In genomic region chr11:9002920-9003572, GRCh38 we compare ENCODE assay signal across 8 cellular contexts. TPM values are rescaled to one million over a fixed set of nuclear protein-coding genes. Genes with fewer than 3 reads are reported as not detected.
DNase-seq lines count a peak whose midpoint lies in the region; ATAC-seq and TF ChIP-seq lines count a peak whose summit lies in the region.

No MANE protein-coding gene starts in this region.

- H3K4me3 Mint-ChIP-seq in activated naive CD8-positive, alpha-beta T cell treated with anti-CD3 and anti-CD28 coated beads, Interleukin-2, amount 50 U/mL, for 24 hours, result peak overlapping the region; percentile 78
- H3K4me3 Mint-ChIP-seq in memory B cell, result peak overlapping the region; percentile 86

- POLR2A ChIA-PET in A673 (lab: Charles Lee; ENCODE audit: low non-redundant PET), result interaction anchor here (0.7 kb wide), 2 partner anchors 346 to 1567 kb away, joined by 11 to 13 read pairs; no protein-coding TSS in a partner anchor

- TF ChIP-seq CTCF in A673 (conservative IDR thresholded peaks at IDR 0.05; ENCODE audit: low read depth, low read length) (no peak), upper lobe of right lung (IDR thresholded peaks at IDR 0.05) (no peak)

- peak overlapping the region; percentile 26 for H3K4me3 ChIP-seq in A673 (ENCODE audit: low read depth, low read length, poor library complexity, severe bottlenecking)
- H3K4me3 ChIP-seq in H7 (ENCODE audit: insufficient read depth, low read depth, low read length), result peak overlapping the region; percentile 57
- peak overlapping the region; percentile 52 for H3K4me3 ChIP-seq in upper lobe of right lung

- H3K9me3 ChIP-seq in A673 (ENCODE audit: low read depth, low read length, poor library complexity, severe bottlenecking) (no peaks in the 10 kb centered on the region), upper lobe of right lung (no peaks in the 10 kb centered on the region)

- H3K9me3 Mint-ChIP-seq in activated naive CD8-positive, alpha-beta T cell treated with anti-CD3 and anti-CD28 coated beads, Interleukin-2, amount 50 U/mL, for 24 hours, result no peaks in the 10 kb centered on the region
- no peaks in the 10 kb centered on the region for H3K9me3 Mint-ChIP-seq in memory B cell

- no peaks in the 10 kb centered on the region for H3K36me3 ChIP-seq in A673 (ENCODE audit: insufficient read depth, low read length, poor library complexity, severe bottlenecking)
- no peaks in the 10 kb centered on the region for H3K36me3 ChIP-seq in H7 (replicated peaks; ENCODE audit: control insufficient read depth, insufficient read depth, low read length)
- H3K36me3 ChIP-seq in upper lobe of right lung, result no peaks in the 10 kb centered on the region

- H3K27me3 Mint-ChIP-seq in activated naive CD8-positive, alpha-beta T cell treated with anti-CD3 and anti-CD28 coated beads, Interleukin-2, amount 50 U/mL, for 24 hours, result peaks cover 60% of the 10 kb centered on the region
- peaks cover 33% of the 10 kb centered on the region for H3K27me3 Mint-ChIP-seq in memory B cell

- BruUV-seq in A673 (replicated peaks; lab: Mats Ljungman, UMichigan), result no TSS peak

- CTCF ChIA-PET in A673 (lab: Charles Lee), result interaction anchor here (0.6 kb wide), 1 partner anchor 13 kb away, joined by 3 read pairs; no protein-coding TSS in a partner anchor

- no peak for DNase-seq in A673 (ENCODE audit: low spot score)
- peak; percentile 40 for DNase-seq in H7
- DNase-seq in activated naive CD8-positive, alpha-beta T cell treated with anti-CD3 and anti-CD28 coated beads, Interleukin-2, amount 50 U/mL, for 24 hours, result peak; percentile 38
- DNase-seq in memory B cell (ENCODE audit: low spot score in 2 of 2), result no peak
- DNase-seq in upper lobe of right lung, result no peak
- no peak for DNase-seq in UCSD-AML1 (lab: John Stamatoyannopoulos, UW; ENCODE audit: unreplicated experiment)
- no peak for DNase-seq in NCI-H526 treated with DMSO at 0.1 percent for 48 hours (lab: John Stamatoyannopoulos, UW)

- H3K36me3 Mint-ChIP-seq in activated naive CD8-positive, alpha-beta T cell treated with anti-CD3 and anti-CD28 coated beads, Interleukin-2, amount 50 U/mL, for 24 hours (ENCODE audit: low read depth), result no peaks in the 10 kb centered on the region
- H3K36me3 Mint-ChIP-seq in memory B cell, result peaks cover 2% of the 10 kb centered on the region

- ATAC-seq in activated naive CD8-positive, alpha-beta T cell treated with anti-CD3 and anti-CD28 coated beads, Interleukin-2, amount 50 U/mL, for 24 hours, result no peak
- no peak for ATAC-seq in memory B cell (ENCODE audit: low read depth)
- no peak for ATAC-seq in upper lobe of right lung
- no peak for ATAC-seq in GM18517 (IDR thresholded peaks at IDR 0.05; ENCODE audit: unreplicated experiment)

- intact Hi-C loops in A673 (cut with micrococcal nuclease; ENCODE audit: unreplicated experiment), result no loop called here
- intact Hi-C loops in upper lobe of right lung (cut with DNase I), result no loop called here

- H3K4me1 ChIP-seq in A673 (ENCODE audit: insufficient read depth, low read length, poor library complexity, severe bottlenecking) (peaks cover 14% of the 10 kb centered on the region), upper lobe of right lung (peaks cover 19% of the 10 kb centered on the region)

- H3K27ac ChIP-seq in A673 (ENCODE audit: low read depth, low read length, poor library complexity, severe bottlenecking) (no peak overlapping the region), upper lobe of right lung (no peak overlapping the region)

- H3K4me1 Mint-ChIP-seq in activated naive CD8-positive, alpha-beta T cell treated with anti-CD3 and anti-CD28 coated beads, Interleukin-2, amount 50 U/mL, for 24 hours, result peaks cover 28% of the 10 kb centered on the region
- peaks cover 8% of the 10 kb centered on the region for H3K4me1 Mint-ChIP-seq in memory B cell

- peaks cover 42% of the 10 kb centered on the region for H3K27me3 ChIP-seq in A673 (replicated peaks; ENCODE audit: insufficient read depth, low read depth, low read length, poor library complexity)
- H3K27me3 ChIP-seq in H7 (ENCODE audit: control insufficient read depth, insufficient read depth, low read length), result peaks cover 58% of the 10 kb centered on the region
- peaks cover 33% of the 10 kb centered on the region for H3K27me3 ChIP-seq in upper lobe of right lung

- H3K27ac Mint-ChIP-seq in activated naive CD8-positive, alpha-beta T cell treated with anti-CD3 and anti-CD28 coated beads, Interleukin-2, amount 50 U/mL, for 24 hours, result peak overlapping the region; percentile 65
- H3K27ac Mint-ChIP-seq in memory B cell, result no peak overlapping the region

RNA-seq across cellular contexts. Expression of gene NRIP3, which starts 0.8 kb away (rescaled TPM):
- total RNA-seq in A673 (2021) (1.6 and 2.2 TPM in 2 replicates), upper lobe of right lung (1.3 TPM)
- 1.9 and 5.0 TPM in 2 replicates for total RNA-seq in H7 (2014; rRNA removed; shearing (Covaris generic))

RNA-seq across cellular contexts. Expression of gene TMEM9B, which starts 38.8 kb away (rescaled TPM):
- 9.1 and 11.3 TPM in 2 replicates for total RNA-seq in A673 (2021)
- total RNA-seq in H7 (2014; rRNA removed; shearing (Covaris generic)), result 8.5 and 9.9 TPM in 2 replicates
- total RNA-seq in upper lobe of right lung, result 64.9 TPM

Comparison
In these comparisons a context has a peak if more than half of its experiments do, and no peak if none do; other contexts are left out.
1. DNase-seq: peak in H7 (single experiment) and activated naive CD8-positive, alpha-beta T cell treated with anti-CD3 and anti-CD28 coated beads, Interleukin-2, amount 50 U/mL, for 24 hours (single experiment); none in A673 (single experiment), memory B cell (0 of 2), upper lobe of right lung (single experiment), UCSD-AML1 (single experiment) and NCI-H526 treated with DMSO at 0.1 percent for 48 hours (single experiment).
2. Peak in every context shown above with its lines, with median percentiles within 50 percentile points of each other: H3K4me3 ChIP-seq.